In the genomic region with DNA sequence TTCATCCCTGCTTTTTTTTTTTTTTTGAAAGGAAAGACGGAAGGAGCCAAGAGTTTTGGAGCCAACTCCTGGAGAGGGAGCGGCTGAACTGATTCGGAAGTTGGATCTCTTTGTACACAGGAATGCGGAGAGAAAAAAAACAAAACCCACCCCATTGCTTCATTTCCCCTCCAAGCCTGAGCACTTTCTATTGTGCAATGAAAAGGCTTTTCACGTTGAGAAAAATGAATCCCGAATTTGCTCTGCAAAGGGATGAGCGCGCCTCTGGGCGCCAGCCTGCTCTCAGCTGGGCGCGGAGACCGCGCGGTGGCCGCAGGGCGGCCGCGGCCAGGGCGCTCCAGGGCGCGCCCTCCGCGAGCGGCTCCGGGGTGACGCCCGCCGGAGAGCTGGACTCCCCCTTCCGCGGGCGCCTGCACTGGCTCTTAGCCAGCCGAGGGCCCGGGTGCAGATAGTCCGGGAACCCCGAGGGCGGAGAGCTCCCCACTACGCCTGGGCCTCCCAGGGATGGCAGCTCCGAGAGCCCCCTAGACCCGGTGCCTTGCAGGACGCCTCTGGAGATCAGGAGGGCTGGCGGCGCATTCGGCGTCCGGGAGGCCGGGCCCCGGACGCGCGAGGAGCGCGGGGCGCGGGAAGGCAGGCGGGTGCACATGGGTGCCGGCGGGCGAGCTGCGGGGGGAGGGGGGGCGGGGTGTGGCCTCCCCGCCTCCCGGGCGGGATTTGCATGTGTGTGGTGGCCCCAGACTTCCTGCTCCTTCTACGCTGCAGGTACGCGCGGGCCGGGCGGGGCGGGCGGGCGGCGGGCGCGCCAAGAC, we compare ENCODE assay signal across 8 cellular contexts. TPM values are rescaled to one million over a fixed set of nuclear protein-coding genes. Genes with fewer than 3 reads are reported as not detected.
DNase-seq lines count a peak whose midpoint lies in the region; ATAC-seq and TF ChIP-seq lines count a peak whose summit lies in the region.

ITPR3 (plus strand) TSS at position 739 of the 812 bp plus-strand sequence. CDS start 281 bp downstream, outside the sequence.

- DNase-seq in NCI-H510A (lab: John Stamatoyannopoulos, UW) (peak; percentile 62), endothelial cell (ENCODE audit: low spot score) (peak; percentile 36), myocyte (ENCODE audit: low read depth) (peak; percentile 69)
- DNase-seq in stimulated activated naive B cell treated with anti-CD40 and anti-IgM and Interleukin-4, amounts not matched to agents 10 μg/mL and 1 μg/mL and 100 μg/mL, for 72 hours, result peak; percentile 59

- peak; percentile 77 for ATAC-seq in GM18498 (IDR thresholded peaks at IDR 0.05; ENCODE audit: unreplicated experiment)
- peak; percentile 76 for ATAC-seq in HG02852 (IDR thresholded peaks at IDR 0.05; ENCODE audit: unreplicated experiment)
- peak; percentile 82 to 87 for ATAC-seq in stimulated activated naive B cell treated with anti-CD40 and anti-IgM and Interleukin-4, amounts not matched to agents 10 μg/mL and 1 μg/mL and 100 μg/mL, for 72 hours (replicated peaks)
- no peak for ATAC-seq in GM18873 (IDR thresholded peaks at IDR 0.05; ENCODE audit: low FRiP score, unreplicated experiment)

- H3K9me3 Mint-ChIP-seq in endothelial cell (ENCODE audit: unreplicated experiment), result no peaks in the 10 kb centered on the region
- H3K9me3 Mint-ChIP-seq in stimulated activated naive B cell treated with anti-CD40 and anti-IgM and Interleukin-4, amounts not matched to agents 10 μg/mL and 1 μg/mL and 100 μg/mL, for 72 hours, result no peaks in the 10 kb centered on the region

- H3K27me3 Mint-ChIP-seq in endothelial cell (ENCODE audit: unreplicated experiment), result peaks cover 16% of the 10 kb centered on the region
- no peaks in the 10 kb centered on the region for H3K27me3 Mint-ChIP-seq in stimulated activated naive B cell treated with anti-CD40 and anti-IgM and Interleukin-4, amounts not matched to agents 10 μg/mL and 1 μg/mL and 100 μg/mL, for 72 hours

- peak within 1 kb of the TSS; percentile 94 for H3K4me3 Mint-ChIP-seq in endothelial cell (ENCODE audit: unreplicated experiment)
- H3K4me3 Mint-ChIP-seq in stimulated activated naive B cell treated with anti-CD40 and anti-IgM and Interleukin-4, amounts not matched to agents 10 μg/mL and 1 μg/mL and 100 μg/mL, for 72 hours, result peak within 1 kb of the TSS; percentile 91 to 93

- TF ChIP-seq CTCF in endothelial cell (IDR thresholded peaks at IDR 0.05; ENCODE audit: unreplicated experiment), result no peak

- peaks cover 19% of the 10 kb centered on the region for H3K36me3 Mint-ChIP-seq in endothelial cell (ENCODE audit: low read depth, unreplicated experiment)
- peaks cover 9 to 15% of the 10 kb centered on the region in 2 donors for H3K36me3 Mint-ChIP-seq in stimulated activated naive B cell treated with anti-CD40 and anti-IgM and Interleukin-4, amounts not matched to agents 10 μg/mL and 1 μg/mL and 100 μg/mL, for 72 hours

- POLR2A ChIA-PET in activated CD8-positive, alpha-beta memory T cell treated with anti-CD3 and anti-CD28 coated beads for 36 hours (lab: Charles Lee), result interaction anchor here (0.7 to 2.0 kb wide), 5 partner anchors 13 to 50 kb away, joined by 3 to 9 read pairs (median 4); partner anchors contain the start of gene BAK1

- CTCF ChIA-PET in activated CD8-positive, alpha-beta memory T cell treated with anti-CD3 and anti-CD28 coated beads for 36 hours (lab: Charles Lee), result interaction anchor here (0.6 to 2.3 kb wide), 8 partner anchors 14 to 754 kb away, joined by 3 to 9 read pairs (median 4); partner anchors contain the start of genes BAK1 and UQCC2

- peak within 1 kb of the TSS; percentile 97 for H3K27ac Mint-ChIP-seq in endothelial cell (ENCODE audit: unreplicated experiment)
- H3K27ac Mint-ChIP-seq in stimulated activated naive B cell treated with anti-CD40 and anti-IgM and Interleukin-4, amounts not matched to agents 10 μg/mL and 1 μg/mL and 100 μg/mL, for 72 hours, result peak within 1 kb of the TSS; percentile 91

- peaks cover 44% of the 10 kb centered on the region for H3K4me1 Mint-ChIP-seq in endothelial cell (ENCODE audit: unreplicated experiment)
- H3K4me1 Mint-ChIP-seq in stimulated activated naive B cell treated with anti-CD40 and anti-IgM and Interleukin-4, amounts not matched to agents 10 μg/mL and 1 μg/mL and 100 μg/mL, for 72 hours, result peaks cover 36 to 55% of the 10 kb centered on the region in 2 donors

RNA-seq across cellular contexts. Expression of gene ITPR3, which starts in this region (rescaled TPM):
- 10 to 100 TPM; 42.2 to 44.0 TPM for total RNA-seq in activated CD8-positive, alpha-beta memory T cell treated with anti-CD3 and anti-CD28 coated beads for 36 hours
- total RNA-seq in endothelial cell (ENCODE audit: unreplicated experiment) (124 TPM), myocyte (15.7 and 17.3 TPM in 2 replicates)
- 87.4 TPM for polyA plus RNA-seq in myocyte (2012)
